In the genomic region with DNA sequence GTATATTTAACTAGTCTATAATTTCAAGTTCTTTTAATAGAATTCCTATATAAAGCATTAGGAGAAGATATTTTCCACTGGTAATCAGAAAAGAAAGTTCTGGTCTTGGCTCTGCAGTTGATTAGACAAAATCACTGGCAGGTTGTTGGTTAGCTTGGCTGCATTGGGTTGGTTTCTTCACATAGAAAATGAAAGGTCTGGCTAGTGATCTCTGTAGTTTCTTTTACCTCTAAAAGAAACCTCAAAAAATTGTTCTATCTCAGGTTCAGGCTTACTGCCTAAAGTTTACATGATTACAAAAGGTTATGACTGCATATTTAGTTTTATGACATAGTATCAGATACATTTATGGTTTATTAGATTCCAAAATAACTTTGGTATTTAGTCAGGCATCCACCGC, we compare ENCODE assay signal across 15 cellular contexts.
DNase-seq lines count a peak whose midpoint lies in the region; ATAC-seq, FAIRE-seq and TF ChIP-seq lines count a peak whose summit lies in the region.
"Had no signal": no experiment of that assay in that cellular context is flagged by ENCODE, and none has a peak within 500 bp of the region (broad histone marks: within the 10 kb centered on the region; RNA-seq: fewer than 3 reads in every experiment).

No MANE protein-coding gene starts in this region.

- peak overlapping the region in 3 of 5 experiments; percentile 72 to 95 (median 87) for H3K27ac Mint-ChIP-seq in brain
- H3K27ac Mint-ChIP-seq: activated T-helper 1 cell treated with anti-CD3 and anti-CD28 coated beads, Interleukin-12 subunit alpha, Interleukin-12 subunit beta, Interleukin-2, Interleukin-4 antibody, amounts not matched to agents 30 ng/mL and 10 ng/mL and 1 ng/mL, durations not matched to agents 14 hours and 24 hours and 36 hours; CD4-positive, CD25-positive, alpha-beta regulatory T cell; immature natural killer cell had no signal

- TF ChIP-seq POLR2A in H54 (IDR thresholded peaks at IDR 0.05; ENCODE audit: low read depth, low read length), result no peak

- ATAC-seq in GM18520 (IDR thresholded peaks at IDR 0.05; ENCODE audit: unreplicated experiment) (peak; percentile 63), GM21515 (IDR thresholded peaks at IDR 0.05; ENCODE audit: unreplicated experiment) (peak; percentile 43), HG03097 (IDR thresholded peaks at IDR 0.05; ENCODE audit: low FRiP score, unreplicated experiment) (peak; percentile 61)

- no peaks in the 10 kb centered on the region for H3K27me3 Mint-ChIP-seq in brain
- H3K27me3 Mint-ChIP-seq: CD4-positive, CD25-positive, alpha-beta regulatory T cell had no signal

- peak overlapping the region in 2 of 5 experiments; percentile 33 to 56 for H3K4me3 Mint-ChIP-seq in brain
- H3K4me3 Mint-ChIP-seq: activated T-helper 1 cell treated with anti-CD3 and anti-CD28 coated beads, Interleukin-12 subunit alpha, Interleukin-12 subunit beta, Interleukin-2, Interleukin-4 antibody, amounts not matched to agents 30 ng/mL and 10 ng/mL and 1 ng/mL, durations not matched to agents 14 hours and 24 hours and 36 hours; CD4-positive, CD25-positive, alpha-beta regulatory T cell; immature natural killer cell had no signal

- no peak for DNase-seq in NCI-H510A (lab: John Stamatoyannopoulos, UW)
- DNase-seq in activated effector memory CD4-positive, alpha-beta T cell treated with Interleukin-2 at 50 U/mL for 16 hours, result no peak
- no peak for DNase-seq in H54 (ENCODE audit: insufficient read length, low spot score)
- DNase-seq in SK-N-DZ (ENCODE audit: low spot score), result no peak
- DNase-seq: CD4-positive, CD25-positive, alpha-beta regulatory T cell; GDM1; immature natural killer cell; NCI-H446; Right ventricle myocardium superior; small intestine had no signal

- no peak for TF ChIP-seq CTCF in brain (conservative IDR thresholded peaks at IDR 0.05)

- H3K4me1 Mint-ChIP-seq in brain, result peaks cover 21% of the 10 kb centered on the region
- H3K4me1 Mint-ChIP-seq: immature natural killer cell had no signal

- peaks cover 35% of the 10 kb centered on the region for H3K36me3 Mint-ChIP-seq in brain

- peaks cover 0 to 18% (median 12%) of the 10 kb centered on the region in 5 experiments for H3K9me3 Mint-ChIP-seq in brain
- H3K9me3 Mint-ChIP-seq: activated T-helper 1 cell treated with anti-CD3 and anti-CD28 coated beads, Interleukin-12 subunit alpha, Interleukin-12 subunit beta, Interleukin-2, Interleukin-4 antibody, amounts not matched to agents 30 ng/mL and 10 ng/mL and 1 ng/mL, durations not matched to agents 14 hours and 24 hours and 36 hours; CD4-positive, CD25-positive, alpha-beta regulatory T cell; immature natural killer cell had no signal

- no peak for FAIRE-seq in H54 (lab: Jason Lieb, UNC)
- FAIRE-seq: small intestine had no signal
